Comparison of ENCODE assay signal across 31 cellular contexts in the genomic region with DNA sequence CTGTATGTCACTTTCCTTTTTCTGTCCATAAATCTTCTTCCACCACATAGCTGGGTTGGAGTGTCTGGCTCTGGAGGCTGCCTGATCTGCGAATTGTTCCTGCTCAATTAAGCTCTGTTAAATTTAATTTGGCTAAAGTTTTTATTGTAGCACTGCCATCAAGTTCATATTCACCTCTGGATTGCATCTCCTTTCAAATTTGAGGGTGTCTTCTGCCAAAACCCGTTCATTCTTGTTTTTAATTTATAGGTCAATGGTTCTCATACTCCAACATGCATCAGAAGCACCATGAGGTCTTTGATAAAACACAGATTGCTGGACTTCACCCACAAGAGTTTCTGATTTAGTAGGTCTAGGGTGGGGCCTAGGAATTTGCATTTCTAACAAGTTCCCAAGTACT.
"Had no signal": no experiment of that assay in that cellular context is flagged by ENCODE, and none has a peak within 500 bp of the region (broad histone marks: within the 10 kb centered on the region; RNA-seq: fewer than 3 reads in every experiment).

No MANE protein-coding gene starts in this region.

- H3K36me3 ChIP-seq: Peyer's patch, SJSA1 had no signal

- H3K4me1 Mint-ChIP-seq: T-cell had no signal

- H3K9me3 Mint-ChIP-seq: T-cell had no signal

- H3K27ac ChIP-seq: Peyer's patch, SJSA1, SK-N-MC had no signal

- H3K27ac Mint-ChIP-seq: T-cell had no signal

- H3K27me3 ChIP-seq: Peyer's patch, SJSA1 had no signal

- ATAC-seq: PC-3, SK-N-SH treated with all-trans-retinoic acid at 6 μM for 48 hours, T-cell had no signal

- DNase-seq: Karpas-422; KG1; MM.1S; NCI-H1048; NCI-H1092 treated with DMSO at 0.1 percent for 48 hours; NCI-H1105 treated with DMSO at 0.1 percent for 48 hours; NCI-H1417; NCI-H1436; NCI-H1694 treated with DMSO at 0.1 percent for 48 hours; NCI-H187 treated with DMSO at 0.1 percent for 48 hours; NCI-H2029; NCI-H2081; NCI-H2171 treated with DMSO at 0.1 percent for 48 hours; NCI-H2227 treated with DMSO at 0.1 percent for 48 hours; NCI-H345; NCI-H446; NCI-H510A treated with DMSO at 0.1 percent for 48 hours; NCI-H524 treated with DMSO at 0.1 percent for 48 hours; NCI-H526 treated with DMSO at 0.1 percent for 48 hours; NCI-H774; NK-92 treated with Interleukin-12 subunit alpha and Interleukin-12 subunit beta, amount 100 ng/mL, for 24 hours; OCI-M1; PC-3; Peyer's patch; Right ventricle myocardium superior; RPMI8226; SHP77 treated with DMSO at 0.1 percent for 48 hours; T-cell had no signal

- H3K4me3 ChIP-seq: Peyer's patch, SJSA1, SK-N-MC had no signal

- H3K9me3 ChIP-seq: Peyer's patch, SJSA1 had no signal

- H3K36me3 Mint-ChIP-seq: T-cell had no signal

- H3K4me1 ChIP-seq: Peyer's patch, SJSA1 had no signal

- H3K4me3 Mint-ChIP-seq: T-cell had no signal
